16 cellular contexts compared by ENCODE assay signal in the genomic region with DNA sequence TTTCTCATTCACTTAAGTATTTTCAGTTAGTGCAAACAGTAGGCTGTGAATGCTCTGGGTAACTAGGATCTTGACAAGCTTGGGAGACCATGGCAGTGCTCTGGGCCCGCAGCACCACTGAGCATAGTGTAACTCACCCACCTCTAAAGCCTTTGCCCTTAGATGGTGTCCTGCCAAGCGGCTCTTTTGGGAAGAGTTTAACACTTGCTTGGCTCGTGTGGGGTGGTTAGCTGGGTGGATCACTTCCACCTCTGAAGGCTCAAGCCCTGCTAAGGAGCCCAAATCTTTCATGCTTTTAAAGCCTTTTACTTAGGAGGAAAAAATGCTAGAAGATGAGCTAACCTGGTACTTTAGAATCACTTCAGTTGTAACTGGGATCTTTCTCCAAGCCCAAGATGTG. TPM values are rescaled to one million over a fixed set of nuclear protein-coding genes. Genes with fewer than 3 reads are reported as not detected.
DNase-seq lines count a peak whose midpoint lies in the region; ATAC-seq and TF ChIP-seq lines count a peak whose summit lies in the region.
"Had no signal": no experiment of that assay in that cellular context is flagged by ENCODE, and none has a peak within 500 bp of the region (broad histone marks: within the 10 kb centered on the region; RNA-seq: fewer than 3 reads in every experiment).

No MANE protein-coding gene starts in this region.

- peaks cover 3% of the 10 kb centered on the region for H3K36me3 Mint-ChIP-seq in CD8-positive, alpha-beta T cell
- no peaks in the 10 kb centered on the region for H3K36me3 Mint-ChIP-seq in nephron (ENCODE audit: low read depth)

- H3K4me3 ChIP-seq in CD8-positive, alpha-beta T cell (ENCODE audit: low read depth, low read length) = no peak overlapping the region
- H3K4me3 ChIP-seq in body of pancreas = no peak overlapping the region
- H3K4me3 ChIP-seq: GM23248 had no signal

- peaks cover 16% of the 10 kb centered on the region for H3K4me1 Mint-ChIP-seq in CD8-positive, alpha-beta T cell (ENCODE audit: low read depth)
- peaks cover 22% of the 10 kb centered on the region for H3K4me1 Mint-ChIP-seq in nephron

- no peaks in the 10 kb centered on the region for H3K9me3 ChIP-seq in CD8-positive, alpha-beta T cell (ENCODE audit: low read length)
- H3K9me3 ChIP-seq in body of pancreas = no peaks in the 10 kb centered on the region
- H3K9me3 ChIP-seq: right lobe of liver had no signal

- 90 to 100% methylated on average over 1 to 3 of the region's 3 CpGs for WGBS in body of pancreas, 2 donors

- intact Hi-C loops in CD8-positive, alpha-beta T cell (cut with DNase I, micrococcal nuclease) = loop anchor here in 1 of 2 experiments (2.0 kb wide), 1 partner anchor 17 kb away; no protein-coding TSS in a partner anchor
- intact Hi-C loops in body of pancreas (cut with DNase I) = no loop called here

- DNase-seq in CD8-positive, alpha-beta T cell = no peak
- DNase-seq in body of pancreas = no peak
- DNase-seq in activated effector memory CD4-positive, alpha-beta T cell treated with anti-CD3 and anti-CD28 coated beads, Interleukin-2, amount 50 U/mL, for 16 hours = no peak
- DNase-seq in NCI-H2107 treated with DMSO at 0.1 percent for 48 hours (lab: John Stamatoyannopoulos, UW; ENCODE audit: unreplicated experiment) = no peak
- no peak for DNase-seq in KG1 (lab: John Stamatoyannopoulos, UW)
- DNase-seq: activated naive CD8-positive, alpha-beta T cell treated with anti-CD3 and anti-CD28 coated beads, Interleukin-2, amount 10 ng/mL, durations not matched to agents 7 days and 5 days; AML-193; DMS 273 treated with DMSO at 0.1 percent for 48 hours; NCI-H1930; NCI-H446; right lobe of liver; stimulated activated naive B cell treated with anti-CD40 and anti-IgM and Interleukin-4, amounts not matched to agents 10 μg/mL and 1 μg/mL and 100 μg/mL, for 72 hours; trophoblast cell had no signal

- no peaks in the 10 kb centered on the region for H3K9me3 Mint-ChIP-seq in CD8-positive, alpha-beta T cell
- no peaks in the 10 kb centered on the region for H3K9me3 Mint-ChIP-seq in nephron
- H3K9me3 Mint-ChIP-seq: activated naive CD8-positive, alpha-beta T cell treated with anti-CD3 and anti-CD28 coated beads, Interleukin-2, amount 10 ng/mL, durations not matched to agents 7 days and 5 days; stimulated activated naive B cell treated with anti-CD40 and anti-IgM and Interleukin-4, amounts not matched to agents 10 μg/mL and 1 μg/mL and 100 μg/mL, for 72 hours had no signal

- H3K27me3 ChIP-seq in CD8-positive, alpha-beta T cell (ENCODE audit: insufficient read depth, low read length) = no peaks in the 10 kb centered on the region
- H3K27me3 ChIP-seq in body of pancreas = no peaks in the 10 kb centered on the region
- H3K27me3 ChIP-seq: right lobe of liver had no signal

- ATAC-seq in CD8-positive, alpha-beta T cell = no peak
- no peak for ATAC-seq in body of pancreas

- POLR2A ChIA-PET in CD8-positive, alpha-beta T cell (lab: Charles Lee) = interaction anchor here (2.4 kb wide), 1 partner anchor 47 kb away, joined by 8 read pairs; a partner anchor contains a TSS

- CTCF ChIA-PET in CD8-positive, alpha-beta T cell (lab: Charles Lee) = interaction anchor here (1.4 to 2.0 kb wide), 2 partner anchors 17 to 23 kb away, joined by 5 to 7 read pairs; no protein-coding TSS in a partner anchor

- TF ChIP-seq POLR2A in body of pancreas (IDR thresholded peaks at IDR 0.05) = no peak

- no peak overlapping the region for H3K27ac Mint-ChIP-seq in CD8-positive, alpha-beta T cell
- H3K27ac Mint-ChIP-seq in nephron = no peak overlapping the region
- H3K27ac Mint-ChIP-seq: activated naive CD8-positive, alpha-beta T cell treated with anti-CD3 and anti-CD28 coated beads, Interleukin-2, amount 10 ng/mL, durations not matched to agents 7 days and 5 days had no signal

- H3K36me3 ChIP-seq in CD8-positive, alpha-beta T cell (ENCODE audit: insufficient read depth, low read length) = no peaks in the 10 kb centered on the region
- no peaks in the 10 kb centered on the region for H3K36me3 ChIP-seq in body of pancreas (replicated peaks in 1 of 2; ENCODE audit: insufficient read depth in 1 of 2, low read depth in 2 of 2)
- H3K36me3 ChIP-seq: right lobe of liver had no signal

- H3K27ac ChIP-seq in C4-2B (peak overlapping the region; percentile 80), body of pancreas (peak overlapping the region in 3 of 4 donors; percentile 85 to 98 (median 97))
- no peak overlapping the region for H3K27ac ChIP-seq in CD8-positive, alpha-beta T cell (ENCODE audit: low read depth, low read length)
- H3K27ac ChIP-seq: GM23248 had no signal

- peaks cover 13% of the 10 kb centered on the region for H3K4me1 ChIP-seq in CD8-positive, alpha-beta T cell (ENCODE audit: insufficient read depth, low read length)
- H3K4me1 ChIP-seq in body of pancreas = peaks cover 21% of the 10 kb centered on the region

- peaks cover 14% of the 10 kb centered on the region for H3K27me3 Mint-ChIP-seq in CD8-positive, alpha-beta T cell (ENCODE audit: low read depth)
- peaks cover 7% of the 10 kb centered on the region for H3K27me3 Mint-ChIP-seq in nephron (ENCODE audit: low read depth)

- peak overlapping the region; percentile 47 for H3K4me3 Mint-ChIP-seq in CD8-positive, alpha-beta T cell
- peak overlapping the region in 2 of 3 experiments; percentile 69 to 70 for H3K4me3 Mint-ChIP-seq in nephron

- TF ChIP-seq CTCF in C4-2B (conservative IDR thresholded peaks at IDR 0.05) (no peak), body of pancreas (IDR thresholded peaks at IDR 0.05) (no peak), nephron (IDR thresholded peaks at IDR 0.05; ENCODE audit: unreplicated experiment in 3 of 3) (no peak)
- TF ChIP-seq CTCF in CD8-positive, alpha-beta T cell (IDR thresholded peaks at IDR 0.05) = no peak

RNA-seq across cellular contexts. Expression of a gene that starts 33.9 kb away (rescaled TPM):
- total RNA-seq in CD8-positive, alpha-beta T cell = 10 to 100 TPM; 18.1 to 20.6 TPM
- total RNA-seq in body of pancreas = 100 to 1,000 TPM in 1 of 2 donors, 10 to 100 TPM in 1; 61.7 to 156 TPM

RNA-seq across cellular contexts. Expression of a gene that starts 47.1 kb away (rescaled TPM):
- 100 to 1,000 TPM; 108 to 120 TPM for total RNA-seq in CD8-positive, alpha-beta T cell
- 10 to 100 TPM; 77.5 to 78.1 TPM for total RNA-seq in body of pancreas
